Comparison of ENCODE assay signal across 23 cellular contexts in genomic region chr7:116910367-116910766, GRCh38.
"Had no signal": no experiment of that assay in that cellular context is flagged by ENCODE, and none has a peak within 500 bp of the region (broad histone marks: within the 10 kb centered on the region; RNA-seq: fewer than 3 reads in every experiment).

No MANE protein-coding gene starts in this region.

- H3K27ac ChIP-seq: ascending aorta, body of pancreas, SJSA1 had no signal

- H3K4me1 ChIP-seq: ascending aorta, body of pancreas, SJSA1 had no signal

- DNase-seq: activated CD4-positive, alpha-beta T cell treated with anti-CD3 and anti-CD28 coated beads for 4 hours; activated CD8-positive, alpha-beta memory T cell treated with anti-CD3 and anti-CD28 coated beads, Interleukin-2, amount 50 U/mL, for 48 hours; activated CD8-positive, alpha-beta T cell treated with anti-CD3 and anti-CD28 coated beads, Interleukin-2, amount 10 ng/mL, durations not matched to agents 7 days and 5 days; activated naive CD4-positive, alpha-beta T cell; activated T-cell treated with anti-CD3 and anti-CD28 coated beads, Interleukin-2, amount 50 U/mL, for 1 hour; body of pancreas; KG1; NCI-H1092; NCI-H1930; NCI-H2171; NCI-H345; NCI-H510A; NCI-H526 treated with DMSO at 0.1 percent for 48 hours; NCI-H82; RPMI8226; SHP77; SW 1271 had no signal

- ATAC-seq: activated CD4-positive, CD25-positive, alpha-beta regulatory T cell treated with anti-CD3 and anti-CD28 coated beads, Interleukin-2, amount 50 U/mL, for 24 hours; activated CD8-positive, alpha-beta T cell treated with anti-CD3 and anti-CD28 coated beads, Interleukin-2, amount 10 ng/mL, durations not matched to agents 7 days and 5 days; body of pancreas; Panc1 had no signal

- H3K4me1 Mint-ChIP-seq: activated naive CD4-positive, alpha-beta T cell treated with anti-CD3 and anti-CD28 coated beads, Interleukin-2, amount 50 U/mL, for 24 hours had no signal

- H3K9me3 ChIP-seq: ascending aorta, body of pancreas, SJSA1 had no signal

- H3K27me3 ChIP-seq: ascending aorta, body of pancreas, SJSA1 had no signal

- H3K27ac Mint-ChIP-seq: activated CD8-positive, alpha-beta T cell treated with anti-CD3 and anti-CD28 coated beads, Interleukin-2, amount 10 ng/mL, durations not matched to agents 7 days and 5 days; activated naive CD4-positive, alpha-beta T cell treated with anti-CD3 and anti-CD28 coated beads, Interleukin-2, amount 50 U/mL, for 24 hours; T-helper 1 cell treated with Interleukin-12 subunit alpha and Interleukin-12 subunit beta and Interleukin-4 antibody, amounts not matched to agents 30 μg/mL and 1 μg/mL, for 36 hours had no signal

- H3K4me3 ChIP-seq: ascending aorta, body of pancreas, SJSA1 had no signal

- H3K9me3 Mint-ChIP-seq: activated naive CD4-positive, alpha-beta T cell treated with anti-CD3 and anti-CD28 coated beads, Interleukin-2, amount 50 U/mL, for 24 hours; T-helper 1 cell treated with Interleukin-12 subunit alpha and Interleukin-12 subunit beta and Interleukin-4 antibody, amounts not matched to agents 30 μg/mL and 1 μg/mL, for 36 hours had no signal

- H3K4me3 Mint-ChIP-seq: activated CD8-positive, alpha-beta T cell treated with anti-CD3 and anti-CD28 coated beads, Interleukin-2, amount 10 ng/mL, durations not matched to agents 7 days and 5 days; activated naive CD4-positive, alpha-beta T cell treated with anti-CD3 and anti-CD28 coated beads, Interleukin-2, amount 50 U/mL, for 24 hours; T-helper 1 cell treated with Interleukin-12 subunit alpha and Interleukin-12 subunit beta and Interleukin-4 antibody, amounts not matched to agents 30 μg/mL and 1 μg/mL, for 36 hours had no signal

- H3K27me3 Mint-ChIP-seq: activated naive CD4-positive, alpha-beta T cell treated with anti-CD3 and anti-CD28 coated beads, Interleukin-2, amount 50 U/mL, for 24 hours had no signal
